ENCODE assay signal across 22 cellular contexts in genomic region chr9:81602887-81603680, GRCh38.
DNase-seq lines count a peak whose midpoint lies in the region; ATAC-seq, FAIRE-seq and TF ChIP-seq lines count a peak whose summit lies in the region.
"Had no signal": no experiment of that assay in that cellular context is flagged by ENCODE, and none has a peak within 500 bp of the region (broad histone marks: within the 10 kb centered on the region; RNA-seq: fewer than 3 reads in every experiment).

No MANE protein-coding gene starts in this region.

- TF ChIP-seq CTCF in HepG2 (CRISPR knock-in tag; IDR thresholded peaks at IDR 0.05), result no peak
- no peak for TF ChIP-seq CTCF in right lobe of liver (IDR thresholded peaks at IDR 0.05)
- no peak for TF ChIP-seq CTCF in H1 (IDR thresholded peaks at IDR 0.05; ENCODE audit: control extremely low read depth in 1 of 3, insufficient read depth in 1 of 3, low read depth in 1 of 3, low read length in 3 of 3)
- no peak for TF ChIP-seq CTCF in GM20000 (IDR thresholded peaks at IDR 0.05; ENCODE audit: extremely low read depth, missing control alignments)

- ATAC-seq in HepG2, result no peak
- no peak for ATAC-seq in right lobe of liver
- ATAC-seq: HCT116, Right ventricle myocardium inferior had no signal

- H2AK5ac ChIP-seq in H1 (ENCODE audit: low read depth, low read length) (no peak overlapping the region), mesenchymal stem cell (ENCODE audit: low read length, severe bottlenecking) (no peak overlapping the region)

- DNase-seq in HepG2 (ENCODE audit: low spot score) (no peak), right lobe of liver (no peak), H1 (ENCODE audit: low read depth in 1 of 2, low spot score in 2 of 2) (no peak), mesenchymal stem cell (peak; percentile 11), cortex of kidney (lab: John Stamatoyannopoulos, UW) (no peak), hepatic stellate cell (ENCODE audit: low spot score) (no peak), hypothalamus (lab: John Stamatoyannopoulos, UW) (no peak), GM20000 (ENCODE audit: low spot score) (no peak)
- DNase-seq: 8988T; CD4-positive, CD25-positive, alpha-beta regulatory T cell; KBM-7; NCI-H2029; NCI-H446; NCI-H526; NCI-H82; NK-92 treated with Interleukin-12 subunit alpha and Interleukin-12 subunit beta, amount 100 ng/mL, for 24 hours; PC-9; SJCRH30 had no signal

- TF ChIP-seq POLR2A in HepG2 (IDR thresholded peaks at IDR 0.05; ENCODE audit: insufficient read depth in 1 of 2, low read depth in 2 of 2, low read length in 2 of 2) (no peak), right lobe of liver (IDR thresholded peaks at IDR 0.05) (no peak), H1 (IDR thresholded peaks at IDR 0.05; ENCODE audit: control extremely low read depth in 1 of 2, low read depth in 2 of 2, low read length in 2 of 2) (no peak)

- H3K4me3 ChIP-seq in HepG2 (replicated peaks in 1 of 3; ENCODE audit: insufficient read depth in 1 of 3, low read depth in 2 of 3, low read length in 3 of 3), result no peak overlapping the region
- no peak overlapping the region for H3K4me3 ChIP-seq in right lobe of liver
- no peak overlapping the region for H3K4me3 ChIP-seq in H1 (ENCODE audit: extremely low read depth in 1 of 4, insufficient read depth in 2 of 4, low read depth in 3 of 4, low read length in 4 of 4)
- H3K4me3 ChIP-seq in mesenchymal stem cell (ENCODE audit: insufficient read depth in 1 of 2, low read depth in 1 of 2, low read length in 2 of 2), result no peak overlapping the region
- H3K4me3 ChIP-seq: BLaER1, PC-9, SJCRH30 had no signal

- H3K9me3 ChIP-seq in HepG2 (ENCODE audit: low read length) (no peaks in the 10 kb centered on the region), right lobe of liver (no peaks in the 10 kb centered on the region), H1 (ENCODE audit: insufficient read depth in 2 of 2, low read depth in 1 of 2, low read length in 1 of 2) (no peaks in the 10 kb centered on the region), mesenchymal stem cell (ENCODE audit: control insufficient read depth, low read length) (no peaks in the 10 kb centered on the region)
- H3K9me3 ChIP-seq: SJCRH30 had no signal

- BruUV-seq in HepG2 (replicated peaks; lab: Mats Ljungman, UMichigan), result no TSS peak

- H3K79me2 ChIP-seq in HepG2 (ENCODE audit: insufficient read depth, low read length) (peaks cover 2% of the 10 kb centered on the region), H1 (ENCODE audit: control insufficient read depth in 1 of 2, insufficient read depth in 2 of 2, low read length in 2 of 2) (peaks cover 0 to 24% of the 10 kb centered on the region in 2 experiments; a peak in 2 of 4 replicates)

- no peak overlapping the region for H4K91ac ChIP-seq in H1 (replicated peaks; ENCODE audit: insufficient read length, low read length)
- H4K91ac ChIP-seq in mesenchymal stem cell (ENCODE audit: low read length), result no peak overlapping the region

- no peak overlapping the region for H3K9ac ChIP-seq in HepG2 (ENCODE audit: insufficient read depth, low read depth, low read length)
- no peak overlapping the region for H3K9ac ChIP-seq in H1 (replicated peaks in 1 of 4; ENCODE audit: extremely low read depth in 1 of 4, low read depth in 3 of 4, low read length in 3 of 4)
- H3K9ac ChIP-seq in mesenchymal stem cell (ENCODE audit: low read length), result no peak overlapping the region
- H3K9ac ChIP-seq: BLaER1 had no signal

- no peak overlapping the region for H2BK15ac ChIP-seq in H1 (ENCODE audit: low read length)
- no peak overlapping the region for H2BK15ac ChIP-seq in mesenchymal stem cell (ENCODE audit: low read depth, poor library complexity, severe bottlenecking)

- H3K27ac ChIP-seq in HepG2 (ENCODE audit: extremely low read length, insufficient read depth, low read length) (no peak overlapping the region), right lobe of liver (no peak overlapping the region), H1 (ENCODE audit: low read depth, low read length) (no peak overlapping the region), mesenchymal stem cell (ENCODE audit: low read length, poor library complexity, severe bottlenecking) (no peak overlapping the region)
- H3K27ac ChIP-seq: BLaER1, HL-60, PC-9, SJCRH30 had no signal

- H3K18ac ChIP-seq in H1 (ENCODE audit: extremely low read depth, low read length) (no peak overlapping the region), mesenchymal stem cell (ENCODE audit: low read depth in 1 of 2, low read length in 2 of 2) (peak overlapping the region in 1 of 2 experiments; percentile 41)

- H4K5ac ChIP-seq in H1 (ENCODE audit: insufficient read length, low read depth, low read length), result no peak overlapping the region

- TF ChIP-seq RAD21 in HepG2 (CRISPR knock-in tag; IDR thresholded peaks at IDR 0.05) (no peak), H1 (IDR thresholded peaks at IDR 0.05 in 1 of 2, conservative IDR thresholded peaks at IDR 0.05 in 1 of 2; ENCODE audit: low read depth in 2 of 2, low read length in 2 of 2) (no peak)

- H2AFZ ChIP-seq in HepG2 (ENCODE audit: low read length), result no peak overlapping the region
- no peak overlapping the region for H2AFZ ChIP-seq in H1 (ENCODE audit: low read length)
- no peak overlapping the region for H2AFZ ChIP-seq in mesenchymal stem cell (ENCODE audit: low read depth, low read length)
- H2AFZ ChIP-seq: PC-9 had no signal

- H3K23me2 ChIP-seq in H1 (ENCODE audit: low read depth, low read length), result no peaks in the 10 kb centered on the region

- H3K27me3 ChIP-seq in HepG2 (ENCODE audit: control insufficient read depth in 1 of 2, insufficient read depth in 2 of 2, low read length in 2 of 2) (no peaks in the 10 kb centered on the region), right lobe of liver (no peaks in the 10 kb centered on the region), H1 (replicated peaks in 1 of 4; ENCODE audit: control insufficient read depth in 3 of 4, extremely low read depth in 1 of 4, insufficient read depth in 3 of 4, low read length in 3 of 4) (peaks cover 0 to 1% (median 0%) of the 10 kb centered on the region in 4 experiments; a peak in 1 of 7 replicates), mesenchymal stem cell (ENCODE audit: control insufficient read depth in 1 of 2, insufficient read depth in 1 of 2, low read length in 2 of 2) (no peaks in the 10 kb centered on the region)
- H3K27me3 ChIP-seq: BLaER1, SJCRH30 had no signal

- intact Hi-C loops in HepG2 (cut with micrococcal nuclease; ENCODE audit: unreplicated experiment), result no loop called here
- intact Hi-C loops in right lobe of liver (cut with DNase I), result no loop called here

- H3K14ac ChIP-seq in H1 (ENCODE audit: insufficient read length) (no peak overlapping the region), mesenchymal stem cell (ENCODE audit: low read length in 2 of 2) (peak overlapping the region in 1 of 2 experiments; percentile 49)

- H2BK12ac ChIP-seq in H1 (ENCODE audit: low read depth, low read length) (no peak overlapping the region), mesenchymal stem cell (ENCODE audit: low read length in 2 of 2) (peak overlapping the region in 1 of 2 experiments; percentile 32)

- WGBS in HepG2 (ENCODE audit: low lambda C conversion rate), result 96% methylated on average over 4 of the region's 6 CpGs
- 84% methylated on average over 6 of the region's 6 CpGs for WGBS in right lobe of liver (ENCODE audit: insufficient coverage, low coverage, low lambda C conversion rate, missing lambda C conversion rate)
- WGBS in H1 (ENCODE audit: extremely low coverage in 1 of 2, insufficient coverage in 1 of 2, insufficient read length in 1 of 2, insufficient replicate concordance in 2 of 2, low coverage in 1 of 2, low lambda C conversion rate in 2 of 2, missing lambda C conversion rate in 1 of 2), 2 experiments, result 86% methylated on average over 6 of the region's 6 CpGs; no CpG with 5 or more reads in 1 of the 2 experiments
- 89% methylated on average over 6 of the region's 6 CpGs for WGBS in mesenchymal stem cell

- H2BK5ac ChIP-seq in H1 (ENCODE audit: low read depth, low read length) (no peak overlapping the region), mesenchymal stem cell (ENCODE audit: low read depth, low read length, poor library complexity, severe bottlenecking) (no peak overlapping the region)

- FAIRE-seq in HepG2 (lab: Jason Lieb, UNC) (no peak), H1 (lab: Jason Lieb, UNC) (no peak)

- no peak overlapping the region for H3K4ac ChIP-seq in H1 (replicated peaks; ENCODE audit: insufficient read length, low read depth, low read length)
- H3K4ac ChIP-seq in mesenchymal stem cell (ENCODE audit: low read depth in 1 of 2, low read length in 2 of 2), result no peak overlapping the region

- TF ChIP-seq EP300 in HepG2 (IDR thresholded peaks at IDR 0.05; ENCODE audit: low read depth in 2 of 2, low read length in 2 of 2) (no peak), HepG2 (CRISPR knock-in tag; IDR thresholded peaks at IDR 0.05; ENCODE audit: borderline replicate concordance) (no peak), H1 (IDR thresholded peaks at IDR 0.05; ENCODE audit: borderline replicate concordance in 1 of 2, low read depth in 2 of 2, low read length in 2 of 2) (no peak)

- H2BK20ac ChIP-seq in H1 (ENCODE audit: low read length), result no peak overlapping the region

- in situ Hi-C loops in HepG2 (cut with HindIII; ENCODE audit: extremely low pct_ligation_motif_present, low pct_unique_long_range_greater_than_20kb), result no loop called here

- H3K23ac ChIP-seq in H1 (ENCODE audit: insufficient read length) (no peak overlapping the region), mesenchymal stem cell (ENCODE audit: low read length in 2 of 2) (no peak overlapping the region)

- no peak overlapping the region for H4K8ac ChIP-seq in H1 (ENCODE audit: extremely low read depth, insufficient read depth, low read length)
- no peak overlapping the region for H4K8ac ChIP-seq in mesenchymal stem cell (ENCODE audit: low read length)

- POLR2A ChIA-PET in HepG2 (lab: Yijun Ruan, JAX), result no interaction called here
- POLR2A ChIA-PET in H1 (lab: Charles Lee; ENCODE audit: partially characterized antibody), result interaction anchor here (1.1 kb wide), 1 partner anchor 19 kb away, joined by 3 read pairs; no protein-coding TSS in a partner anchor

- H4K20me1 ChIP-seq in HepG2 (ENCODE audit: insufficient read depth, low read length) (no peaks in the 10 kb centered on the region), H1 (replicated peaks in 1 of 2; ENCODE audit: control insufficient read depth in 1 of 2, insufficient read depth in 2 of 2, low read length in 2 of 2) (peaks cover 4 to 8% of the 10 kb centered on the region in 2 experiments)

- H3K79me1 ChIP-seq in H1 (ENCODE audit: low read depth, low read length) (no peaks in the 10 kb centered on the region; the same call in none of the 2 replicates), mesenchymal stem cell (replicated peaks; ENCODE audit: low read length, poor library complexity, severe bottlenecking) (peaks cover 3% of the 10 kb centered on the region)

- H2BK120ac ChIP-seq in H1 (replicated peaks; ENCODE audit: low read depth, low read length), result no peak overlapping the region
- peak overlapping the region; percentile 7 for H2BK120ac ChIP-seq in mesenchymal stem cell (ENCODE audit: low read depth, low read length)

- CTCF ChIA-PET in HepG2 (lab: Yijun Ruan, JAX; ENCODE audit: low intra/inter-chr PET ratio, low total read pairs) (no interaction called here), H1 (lab: Charles Lee; ENCODE audit: partially characterized antibody) (no interaction called here)

- peaks cover 27 to 73% of the 10 kb centered on the region in 2 experiments for H3K36me3 ChIP-seq in HepG2 (replicated peaks in 1 of 2; ENCODE audit: control insufficient read depth in 1 of 2, insufficient read depth in 2 of 2, low read length in 2 of 2)
- H3K36me3 ChIP-seq in right lobe of liver, result peaks cover 0 to 24% (median 14%) of the 10 kb centered on the region in 4 donors
- H3K36me3 ChIP-seq in H1 (ENCODE audit: control insufficient read depth in 2 of 4, insufficient read depth in 4 of 4, low read length in 3 of 4), result peaks cover 5 to 47% (median 24%) of the 10 kb centered on the region in 4 experiments; a peak in 6 of 8 replicates
- peaks cover 2 to 33% of the 10 kb centered on the region in 2 experiments for H3K36me3 ChIP-seq in mesenchymal stem cell (ENCODE audit: control insufficient read depth in 1 of 2, insufficient read depth in 2 of 2, low read depth in 1 of 2, low read length in 2 of 2)

- peaks cover 32% of the 10 kb centered on the region for H3K4me1 ChIP-seq in HepG2 (ENCODE audit: insufficient read depth, low read length)
- H3K4me1 ChIP-seq in right lobe of liver, result no peaks in the 10 kb centered on the region
- peaks cover 4 to 19% (median 10%) of the 10 kb centered on the region in 4 experiments for H3K4me1 ChIP-seq in H1 (replicated peaks in 1 of 4; ENCODE audit: control insufficient read depth in 3 of 4, insufficient read depth in 4 of 4, low read length in 3 of 4)
- peaks cover 8% of the 10 kb centered on the region for H3K4me1 ChIP-seq in mesenchymal stem cell (ENCODE audit: control insufficient read depth, insufficient read depth, low read depth, low read length)

- H3K4me2 ChIP-seq in HepG2 (ENCODE audit: low read depth, low read length) (no peak overlapping the region), H1 (ENCODE audit: insufficient read depth in 1 of 2, low read depth in 2 of 2, low read length in 2 of 2) (no peak overlapping the region), mesenchymal stem cell (ENCODE audit: low read length, poor library complexity, severe bottlenecking) (no peak overlapping the region)
- H3K4me2 ChIP-seq: BLaER1, PC-9 had no signal

- H3K56ac ChIP-seq in H1 (replicated peaks; ENCODE audit: insufficient read length, low read depth, low read length), result no peak overlapping the region

Comparison
In these comparisons a context has a peak if more than half of its experiments do, and no peak if none do; other contexts are left out.
1. Of the 41 proteins assayed by ChIP-seq in both HepG2 and H1: peak only in HepG2: none; only in H1: KDM1A; in both: none; in neither: 40.